Comparison of ENCODE assay signal across 8 cellular contexts in genomic region chr19:10291554-10292205, GRCh38. TPM values are rescaled to one million over a fixed set of nuclear protein-coding genes. Genes with fewer than 3 reads are reported as not detected.
DNase-seq lines count a peak whose midpoint lies in the region; ATAC-seq and TF ChIP-seq lines count a peak whose summit lies in the region.

No MANE protein-coding gene starts in this region.

- H3K4me1 Mint-ChIP-seq in dendritic cell treated with granulocyte-macrophage colony-stimulating factor and Interleukin-4, amounts not matched to agents 40 ng/mL and 50 ng/mL, for 4 days (ENCODE audit: low read depth), result peaks cover 91% of the 10 kb centered on the region
- peaks cover 27% of the 10 kb centered on the region for H3K4me1 Mint-ChIP-seq in neural crest cell

- TF ChIP-seq CTCF in C4-2B (conservative IDR thresholded peaks at IDR 0.05) (no peak), neural crest cell (conservative IDR thresholded peaks at IDR 0.05) (no peak)

- peak overlapping the region; percentile 73 for H3K4me3 Mint-ChIP-seq in dendritic cell treated with granulocyte-macrophage colony-stimulating factor and Interleukin-4, amounts not matched to agents 40 ng/mL and 50 ng/mL, for 4 days
- peak overlapping the region; percentile 59 for H3K4me3 Mint-ChIP-seq in neural crest cell

- DNase-seq in M059J (ENCODE audit: low read depth) (peak; percentile 28), neural crest cell (ENCODE audit: low read depth, low spot score) (no peak), SK-N-DZ (ENCODE audit: low spot score) (no peak), NCI-H2081 treated with DMSO at 0.1 percent for 48 hours (lab: John Stamatoyannopoulos, UW) (no peak)

- peak overlapping the region; percentile 74; the same call in 1 of the 2 replicates for H3K27ac ChIP-seq in C4-2B

- H3K9me3 Mint-ChIP-seq in dendritic cell treated with granulocyte-macrophage colony-stimulating factor and Interleukin-4, amounts not matched to agents 40 ng/mL and 50 ng/mL, for 4 days, result no peaks in the 10 kb centered on the region
- H3K9me3 Mint-ChIP-seq in neural crest cell, result no peaks in the 10 kb centered on the region

- peak overlapping the region; percentile 67 for H3K27ac Mint-ChIP-seq in dendritic cell treated with granulocyte-macrophage colony-stimulating factor and Interleukin-4, amounts not matched to agents 40 ng/mL and 50 ng/mL, for 4 days
- no peak overlapping the region for H3K27ac Mint-ChIP-seq in neural crest cell (ENCODE audit: unreplicated experiment)

- peaks cover 19% of the 10 kb centered on the region for H3K36me3 Mint-ChIP-seq in dendritic cell treated with granulocyte-macrophage colony-stimulating factor and Interleukin-4, amounts not matched to agents 40 ng/mL and 50 ng/mL, for 4 days (ENCODE audit: low read depth)
- H3K36me3 Mint-ChIP-seq in neural crest cell (ENCODE audit: low read depth), result no peaks in the 10 kb centered on the region

- intact Hi-C loops in dendritic cell treated with granulocyte-macrophage colony-stimulating factor and Interleukin-4, amounts not matched to agents 40 ng/mL and 50 ng/mL, for 4 days (cut with micrococcal nuclease), result loop anchor here (5.0 kb wide), 1 partner anchor 41 kb away; the partner anchor contains the start of gene RAVER1

- peaks cover 67% of the 10 kb centered on the region for H3K27me3 Mint-ChIP-seq in dendritic cell treated with granulocyte-macrophage colony-stimulating factor and Interleukin-4, amounts not matched to agents 40 ng/mL and 50 ng/mL, for 4 days
- peaks cover 99% of the 10 kb centered on the region for H3K27me3 Mint-ChIP-seq in neural crest cell (ENCODE audit: low read depth)

- ATAC-seq in HG02884 (IDR thresholded peaks at IDR 0.05; ENCODE audit: unreplicated experiment) (no peak), HG03175 (IDR thresholded peaks at IDR 0.05; ENCODE audit: unreplicated experiment) (no peak)

RNA-seq across cellular contexts. Expression of gene ICAM5, which starts 1.9 kb away (rescaled TPM):
- total RNA-seq in M059J (2014; rRNA removed; shearing (Covaris generic)), result 4.4 and 6.1 TPM in 2 replicates
- total RNA-seq in neural crest cell, result not detected in 2 replicates
- 1.6 and 4.8 TPM in 2 replicates for polyA plus RNA-seq in SK-N-DZ (2014; cell fraction: cytosol; rRNA removed)
- polyA plus RNA-seq in SK-N-DZ (2014; cell fraction: nucleus; rRNA removed), result 7.7 and 13.4 TPM in 2 replicates

RNA-seq across cellular contexts. Expression of gene ICAM4, which starts 4.9 kb away (rescaled TPM):
- not detected in 2 replicates for total RNA-seq in M059J (2014; rRNA removed; shearing (Covaris generic))
- total RNA-seq in neural crest cell, result not detected in 2 replicates
- polyA plus RNA-seq in SK-N-DZ (2014; cell fraction: cytosol; rRNA removed), result not detected in 2 replicates
- not detected in 2 replicates for polyA plus RNA-seq in SK-N-DZ (2014; cell fraction: nucleus; rRNA removed)

RNA-seq across cellular contexts. Expression of gene ZGLP1, which starts 17.9 kb away (rescaled TPM):
- 0.94 TPM in 1 of 2 replicates, not detected in the other for total RNA-seq in M059J (2014; rRNA removed; shearing (Covaris generic))
- total RNA-seq in neural crest cell, result 10.4 and 11.3 TPM in 2 replicates
- 1.6 and 2.4 TPM in 2 replicates for polyA plus RNA-seq in SK-N-DZ (2014; cell fraction: cytosol; rRNA removed)
- 16.2 and 24.5 TPM in 2 replicates for polyA plus RNA-seq in SK-N-DZ (2014; cell fraction: nucleus; rRNA removed)

RNA-seq across cellular contexts. Expression of gene ICAM1, which starts 20.8 kb away (rescaled TPM):
- 68.8 and 88.4 TPM in 2 replicates for total RNA-seq in M059J (2014; rRNA removed; shearing (Covaris generic))
- total RNA-seq in neural crest cell, result 0.14 and 0.23 TPM in 2 replicates
- 0.16 TPM in 1 of 2 replicates, not detected in the other for polyA plus RNA-seq in SK-N-DZ (2014; cell fraction: cytosol; rRNA removed)
- polyA plus RNA-seq in SK-N-DZ (2014; cell fraction: nucleus; rRNA removed), result not detected in 2 replicates

RNA-seq across cellular contexts. Expression of gene FDX2, which starts 24.1 kb away (rescaled TPM):
- total RNA-seq in M059J (2014; rRNA removed; shearing (Covaris generic)), result 26.7 and 37.9 TPM in 2 replicates
- 20.0 and 22.5 TPM in 2 replicates for total RNA-seq in neural crest cell
- 19.8 and 31.5 TPM in 2 replicates for polyA plus RNA-seq in SK-N-DZ (2014; cell fraction: cytosol; rRNA removed)
- polyA plus RNA-seq in SK-N-DZ (2014; cell fraction: nucleus; rRNA removed), result 34.2 and 43.1 TPM in 2 replicates
